In the genomic region with DNA sequence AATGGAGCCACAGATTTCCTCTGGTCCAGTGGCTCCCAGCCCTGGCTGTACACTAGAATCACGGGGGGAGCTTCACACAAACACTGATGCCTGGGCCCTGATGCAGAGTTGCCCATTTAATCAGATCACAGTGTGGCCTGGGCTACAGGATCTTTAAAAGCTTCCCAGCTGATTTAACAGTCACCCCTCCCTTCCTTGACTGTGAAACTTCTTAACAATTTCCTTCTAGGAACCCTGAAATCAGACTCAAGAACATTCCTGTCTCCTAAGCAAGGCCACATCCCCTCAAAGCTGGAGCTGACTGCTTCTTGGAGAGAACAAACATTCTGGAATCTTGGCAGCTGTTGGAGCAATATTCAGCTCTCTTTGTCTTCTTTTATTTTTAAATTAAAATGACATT, we compare ENCODE assay signal across 28 cellular contexts.
DNase-seq lines count a peak whose midpoint lies in the region; ATAC-seq and TF ChIP-seq lines count a peak whose summit lies in the region.
"Had no signal": no experiment of that assay in that cellular context is flagged by ENCODE, and none has a peak within 500 bp of the region (broad histone marks: within the 10 kb centered on the region; RNA-seq: fewer than 3 reads in every experiment).

No MANE protein-coding gene starts in this region.

- TF ChIP-seq EP300 in sigmoid colon (IDR thresholded peaks at IDR 0.05), result no peak

- peaks cover 8% of the 10 kb centered on the region for H3K9me3 Mint-ChIP-seq in glutamatergic neuron (ENCODE audit: unreplicated experiment)
- H3K9me3 Mint-ChIP-seq: activated CD4-positive, alpha-beta memory T cell treated with anti-CD3 and anti-CD28 coated beads for 36 hours; activated T-helper 1 cell treated with anti-CD3 and anti-CD28 coated beads, Interleukin-12 subunit alpha, Interleukin-12 subunit beta, Interleukin-2, Interleukin-4 antibody, amounts not matched to agents 30 ng/mL and 10 ng/mL and 1 ng/mL, durations not matched to agents 14 hours and 24 hours and 36 hours; stimulated activated naive CD8-positive, alpha-beta T cell treated with anti-CD3 and anti-CD28 coated beads, Interleukin-15, amount 100 ng/mL, for 72 hours; T-helper 1 cell treated with Interleukin-12 subunit alpha and Interleukin-12 subunit beta and Interleukin-4 antibody, amounts not matched to agents 30 μg/mL and 1 μg/mL, for 36 hours had no signal

- H3K4me1 ChIP-seq in sigmoid colon, result no peaks in the 10 kb centered on the region
- H3K4me1 ChIP-seq: BLaER1 treated with 17β-estradiol and CSF1 and Interleukin-3, amounts not matched to agents 10 nM and 100 nM; pancreas had no signal

- H3K36me3 ChIP-seq in sigmoid colon, result no peaks in the 10 kb centered on the region
- H3K36me3 ChIP-seq: brain microvascular endothelial cell, pancreas, thoracic aorta, vagina had no signal

- H3K27me3 ChIP-seq in sigmoid colon, result no peaks in the 10 kb centered on the region
- H3K27me3 ChIP-seq: BLaER1 treated with 17β-estradiol and CSF1 and Interleukin-3, amounts not matched to agents 10 nM and 100 nM; brain microvascular endothelial cell; pancreas; vagina had no signal

- TF ChIP-seq POLR2A in sigmoid colon (IDR thresholded peaks at IDR 0.05), result no peak

- no peak overlapping the region for H3K4me3 Mint-ChIP-seq in glutamatergic neuron (ENCODE audit: unreplicated experiment)
- H3K4me3 Mint-ChIP-seq: activated CD4-positive, alpha-beta memory T cell treated with anti-CD3 and anti-CD28 coated beads for 36 hours; activated T-helper 1 cell treated with anti-CD3 and anti-CD28 coated beads, Interleukin-12 subunit alpha, Interleukin-12 subunit beta, Interleukin-2, Interleukin-4 antibody, amounts not matched to agents 30 ng/mL and 10 ng/mL and 1 ng/mL, durations not matched to agents 14 hours and 24 hours and 36 hours; stimulated activated naive CD8-positive, alpha-beta T cell treated with anti-CD3 and anti-CD28 coated beads, Interleukin-15, amount 100 ng/mL, for 72 hours; T-helper 1 cell treated with Interleukin-12 subunit alpha and Interleukin-12 subunit beta and Interleukin-4 antibody, amounts not matched to agents 30 μg/mL and 1 μg/mL, for 36 hours had no signal

- ATAC-seq in HG03025 (IDR thresholded peaks at IDR 0.05; ENCODE audit: low FRiP score, unreplicated experiment), result no peak
- no peak for ATAC-seq in HG02798 (IDR thresholded peaks at IDR 0.05; ENCODE audit: poor library complexity, unreplicated experiment)
- ATAC-seq: pancreas; SK-N-SH treated with all-trans-retinoic acid at 6 μM for 48 hours; stimulated activated naive CD8-positive, alpha-beta T cell treated with anti-CD3 and anti-CD28 coated beads, Interleukin-15, amount 100 ng/mL, for 72 hours had no signal

- H3K9me3 ChIP-seq in sigmoid colon, result no peaks in the 10 kb centered on the region
- H3K9me3 ChIP-seq: BLaER1 treated with 17β-estradiol and CSF1 and Interleukin-3, amounts not matched to agents 10 nM and 100 nM; pancreas; thoracic aorta; vagina had no signal

- WGBS in sigmoid colon, 2 donors, result 66 to 72% methylated on average over 1 of the region's 1 CpG

- H3K4me3 ChIP-seq in sigmoid colon, result no peak overlapping the region
- H3K4me3 ChIP-seq: BLaER1 treated with 17β-estradiol and CSF1 and Interleukin-3, amounts not matched to agents 10 nM and 100 nM; pancreas; thoracic aorta; vagina had no signal

- H3K27ac Mint-ChIP-seq in glutamatergic neuron (ENCODE audit: unreplicated experiment), result peak overlapping the region; percentile 54
- H3K27ac Mint-ChIP-seq: activated CD4-positive, alpha-beta memory T cell treated with anti-CD3 and anti-CD28 coated beads for 36 hours; activated T-helper 1 cell treated with anti-CD3 and anti-CD28 coated beads, Interleukin-12 subunit alpha, Interleukin-12 subunit beta, Interleukin-2, Interleukin-4 antibody, amounts not matched to agents 30 ng/mL and 10 ng/mL and 1 ng/mL, durations not matched to agents 14 hours and 24 hours and 36 hours; T-helper 1 cell treated with Interleukin-12 subunit alpha and Interleukin-12 subunit beta and Interleukin-4 antibody, amounts not matched to agents 30 μg/mL and 1 μg/mL, for 36 hours had no signal

- DNase-seq in EH (ENCODE audit: low read depth) (peak; percentile 20), glutamatergic neuron (no peak), sigmoid colon (peak; percentile 22), amygdala (lab: John Stamatoyannopoulos, UW) (no peak)
- DNase-seq: activated CD4-positive, alpha-beta memory T cell treated with anti-CD3 and anti-CD28 coated beads for 36 hours; activated CD4-positive, CD25-positive, alpha-beta regulatory T cell treated with anti-CD3 and anti-CD28 coated beads, Interleukin-2, amount 50 U/mL, for 72 hours; activated naive CD4-positive, alpha-beta T cell treated with Interleukin-2 at 50 U/mL for 16 hours; brain microvascular endothelial cell; HCEC 1CT; Karpas-422; NCI-H1417 treated with DMSO at 0.1 percent for 48 hours; NCI-H2081; NCI-H526; OCI-M1; pancreas; stimulated activated CD4-positive, alpha-beta T cell treated with anti-CD3 and anti-CD28 coated beads, Interleukin-12 subunit alpha, Interleukin-12 subunit beta, amount 100 ng/mL, for 4 hours; stimulated activated CD4-positive, alpha-beta T cell treated with anti-CD3 and anti-CD28 coated beads, Interleukin-2, amount 100 ng/mL, for 48 hours; stimulated activated naive CD8-positive, alpha-beta T cell treated with anti-CD3 and anti-CD28 coated beads, Interleukin-15, amount 100 ng/mL, for 72 hours had no signal

- H3K36me3 Mint-ChIP-seq in glutamatergic neuron (ENCODE audit: unreplicated experiment), result peaks cover 17% of the 10 kb centered on the region
- H3K36me3 Mint-ChIP-seq: activated CD4-positive, alpha-beta memory T cell treated with anti-CD3 and anti-CD28 coated beads for 36 hours had no signal

- intact Hi-C loops in sigmoid colon (cut with DNase I), result no loop called here

- peaks cover 4% of the 10 kb centered on the region for H3K27me3 Mint-ChIP-seq in glutamatergic neuron (ENCODE audit: unreplicated experiment)
- H3K27me3 Mint-ChIP-seq: stimulated activated naive CD8-positive, alpha-beta T cell treated with anti-CD3 and anti-CD28 coated beads, Interleukin-15, amount 100 ng/mL, for 72 hours had no signal

- TF ChIP-seq CTCF in VCaP (conservative IDR thresholded peaks at IDR 0.05) (no peak), glutamatergic neuron (IDR thresholded peaks at IDR 0.05; ENCODE audit: partially characterized antibody, unreplicated experiment) (no peak), sigmoid colon (IDR thresholded peaks at IDR 0.05) (no peak)

- H3K4me1 Mint-ChIP-seq in glutamatergic neuron (ENCODE audit: low read depth, unreplicated experiment), result peaks cover 2% of the 10 kb centered on the region
- H3K4me1 Mint-ChIP-seq: stimulated activated naive CD8-positive, alpha-beta T cell treated with anti-CD3 and anti-CD28 coated beads, Interleukin-15, amount 100 ng/mL, for 72 hours had no signal

- H3K27ac ChIP-seq in VCaP, result peak overlapping the region; percentile 24; the same call in 1 of the 2 replicates
- no peak overlapping the region for H3K27ac ChIP-seq in sigmoid colon
- H3K27ac ChIP-seq: BLaER1 treated with 17β-estradiol and CSF1 and Interleukin-3, amounts not matched to agents 10 nM and 100 nM; brain microvascular endothelial cell; pancreas; RWPE1; thoracic aorta; vagina had no signal

Comparison
In these comparisons a context has a peak if more than half of its experiments do, and no peak if none do; other contexts are left out.
1. DNase-seq: peak in EH (single experiment) and sigmoid colon (single experiment); none in glutamatergic neuron (single experiment) and amygdala (0 of 56).